In genomic region chrX:144681501-144681900, GRCh38 we compare ENCODE assay signal across 25 cellular contexts.
DNase-seq lines count a peak whose midpoint lies in the region; ATAC-seq, FAIRE-seq and TF ChIP-seq lines count a peak whose summit lies in the region.
"Had no signal": no experiment of that assay in that cellular context is flagged by ENCODE, and none has a peak within 500 bp of the region (broad histone marks: within the 10 kb centered on the region; RNA-seq: fewer than 3 reads in every experiment).

No MANE protein-coding gene starts in this region.

- no peaks in the 10 kb centered on the region for H3K27me3 ChIP-seq in SK-N-SH (ENCODE audit: insufficient read depth)
- no peaks in the 10 kb centered on the region for H3K27me3 ChIP-seq in SJCRH30
- H3K27me3 ChIP-seq: Peyer's patch, spleen had no signal

- H3K4me1 ChIP-seq in SK-N-SH (ENCODE audit: control insufficient read depth in 1 of 2, insufficient read depth in 2 of 2, low read depth in 1 of 2, low read length in 1 of 2) (no peaks in the 10 kb centered on the region), SJCRH30 (no peaks in the 10 kb centered on the region)
- H3K4me1 ChIP-seq: Caco-2, lower lobe of right lung, Peyer's patch, spleen had no signal

- no peak overlapping the region for H3K4me3 Mint-ChIP-seq in glutamatergic neuron (ENCODE audit: unreplicated experiment)
- H3K4me3 Mint-ChIP-seq: activated T-cell treated with anti-CD3 and anti-CD28 coated beads, Interleukin-2, amount 50 U/mL, for 24 hours; endodermal cell had no signal

- H3K36me3 ChIP-seq in SK-N-SH (replicated peaks in 1 of 2; ENCODE audit: control insufficient read depth in 1 of 2, insufficient read depth in 2 of 2, low read length in 1 of 2) (no peaks in the 10 kb centered on the region), SJCRH30 (no peaks in the 10 kb centered on the region)
- H3K36me3 ChIP-seq: lower lobe of right lung, Peyer's patch, spleen had no signal

- H3K36me3 Mint-ChIP-seq in glutamatergic neuron (ENCODE audit: unreplicated experiment): no peaks in the 10 kb centered on the region

- H3K27ac Mint-ChIP-seq in glutamatergic neuron (ENCODE audit: unreplicated experiment): no peak overlapping the region
- H3K27ac Mint-ChIP-seq: activated T-cell treated with anti-CD3 and anti-CD28 coated beads, Interleukin-2, amount 50 U/mL, for 24 hours; endodermal cell had no signal

- no peak for FAIRE-seq in urothelium cell line (lab: Jason Lieb, UNC)
- FAIRE-seq: GM18507 had no signal

- H3K27ac ChIP-seq in SK-N-SH (ENCODE audit: low read depth in 2 of 2, low read length in 1 of 2) (peak overlapping the region in 1 of 2 experiments; percentile 32; a peak in 1 of 4 replicates), SJCRH30 (no peak overlapping the region)
- H3K27ac ChIP-seq: 22Rv1, HL-60, lower lobe of right lung, Peyer's patch, spleen had no signal

- no peak for TF ChIP-seq RAD21 in SK-N-SH (IDR thresholded peaks at IDR 0.05; ENCODE audit: low read length)

- no peaks in the 10 kb centered on the region for H3K9me2 ChIP-seq in SK-N-SH

- CTCF ChIA-PET in SK-N-SH (lab: Yijun Ruan, JAX): no interaction called here

- no peaks in the 10 kb centered on the region for H3K79me2 ChIP-seq in SK-N-SH (ENCODE audit: insufficient read depth)

- peak overlapping the region; percentile 50 for H2AFZ ChIP-seq in SK-N-SH (ENCODE audit: low read depth)

- DNase-seq in SK-N-SH (no peak), SJCRH30 (peak; percentile 1 to 3), fibroblast of pulmonary artery (ENCODE audit: low read depth) (peak; percentile 1), urothelium cell line (ENCODE audit: low spot score) (peak; percentile 0), kidney glomerular epithelial cell (lab: John Stamatoyannopoulos, UW) (no peak), glutamatergic neuron (no peak)
- no peak for DNase-seq in activated naive CD4-positive, alpha-beta T cell treated with anti-CD3 and anti-CD28 coated beads, Interleukin-2, amount 50 U/mL, for 16 hours
- DNase-seq: activated CD4-positive, alpha-beta T cell treated with anti-CD3 and anti-CD28 coated beads for 1 hour; activated naive CD4-positive, alpha-beta T cell; activated T-cell treated with anti-CD3 and anti-CD28 coated beads, Interleukin-2, amount 50 U/mL, for 24 hours; amniotic stem cell; Caco-2; EL; endodermal cell; lower lobe of right lung; MV-4-11; NCI-H2029; NCI-H446; nucleus accumbens; Peyer's patch; spleen had no signal

- no peaks in the 10 kb centered on the region for H3K4me1 Mint-ChIP-seq in glutamatergic neuron (ENCODE audit: low read depth, unreplicated experiment)
- H3K4me1 Mint-ChIP-seq: endodermal cell had no signal

- H3K4me2 ChIP-seq in SK-N-SH: peak overlapping the region; percentile 34; the same call in 1 of the 2 replicates

- H3K4me3 ChIP-seq in SK-N-SH (ENCODE audit: low read depth in 2 of 2, low read length in 1 of 2) (peak overlapping the region in 1 of 2 experiments; percentile 13; a peak in 1 of 4 replicates), SJCRH30 (no peak overlapping the region), fibroblast of pulmonary artery (replicated peaks; ENCODE audit: low read depth, low read length) (no peak overlapping the region)
- H3K4me3 ChIP-seq: lower lobe of right lung, Peyer's patch, spleen had no signal

- H4K20me1 ChIP-seq in SK-N-SH (ENCODE audit: insufficient read depth): no peaks in the 10 kb centered on the region

- H3K9me3 Mint-ChIP-seq in glutamatergic neuron (ENCODE audit: unreplicated experiment): no peaks in the 10 kb centered on the region
- H3K9me3 Mint-ChIP-seq: activated T-cell treated with anti-CD3 and anti-CD28 coated beads, Interleukin-2, amount 50 U/mL, for 24 hours had no signal

- 1% methylated on average over 5 of the region's 5 CpGs for WGBS in SK-N-SH (ENCODE audit: low lambda C conversion rate)

- TF ChIP-seq CTCF in SK-N-SH (IDR thresholded peaks at IDR 0.05) (no peak), fibroblast of pulmonary artery (IDR thresholded peaks at IDR 0.05; ENCODE audit: low read length, missing control alignments) (no peak), glutamatergic neuron (IDR thresholded peaks at IDR 0.05; ENCODE audit: partially characterized antibody, unreplicated experiment) (no peak)

- POLR2A ChIA-PET in SK-N-SH (lab: Yijun Ruan, JAX): no interaction called here

- no peaks in the 10 kb centered on the region for H3F3A ChIP-seq in SK-N-SH (replicated peaks; ENCODE audit: insufficient read depth)

- no peak for TF ChIP-seq EP300 in SK-N-SH (IDR thresholded peaks at IDR 0.05; ENCODE audit: borderline replicate concordance in 1 of 2, low read depth in 1 of 2, low read length in 1 of 2)

- no peak overlapping the region for H3K9ac ChIP-seq in SK-N-SH

- no peaks in the 10 kb centered on the region for H3K9me3 ChIP-seq in SK-N-SH
- H3K9me3 ChIP-seq in SJCRH30 (replicated peaks): no peaks in the 10 kb centered on the region
- H3K9me3 ChIP-seq: Caco-2, lower lobe of right lung, Peyer's patch, spleen had no signal

- no peaks in the 10 kb centered on the region for H3K27me3 Mint-ChIP-seq in glutamatergic neuron (ENCODE audit: unreplicated experiment)

- no peak for ATAC-seq in SK-N-SH treated with all-trans-retinoic acid at 6 μM for 48 hours
- ATAC-seq: lower lobe of right lung had no signal

TF ChIP-seq in SK-N-SH, 30 proteins besides CTCF, POLR2A, EP300 and RAD21:
- TF ChIP-seq USF2 (IDR thresholded peaks at IDR 0.05; ENCODE audit: borderline replicate concordance, low read depth, low read length) (no peak), SIN3A (IDR thresholded peaks at IDR 0.05; ENCODE audit: borderline replicate concordance, low read depth, low read length) (no peak), TCF12 (IDR thresholded peaks at IDR 0.05) (no peak), IRF3 (IDR thresholded peaks at IDR 0.05; ENCODE audit: low read depth, low read length) (no peak)
TF ChIP-seq in SK-N-SH: peak in this region for 0.

TF ChIP-seq in SK-N-SH treated with all-trans-retinoic acid at 6 μM for 48 hours, 23 proteins besides CTCF, POLR2A, EP300 and RAD21:
- no peak for TF ChIP-seq ZFP30 (CRISPR knock-in tag; IDR thresholded peaks at IDR 0.05)
- TF ChIP-seq TCF4 (CRISPR knock-in tag; IDR thresholded peaks at IDR 0.05; ENCODE audit: borderline replicate concordance): no peak
- no peak for TF ChIP-seq ZNF8 (CRISPR knock-in tag; IDR thresholded peaks at IDR 0.05)
- no peak for TF ChIP-seq CREB5 (CRISPR knock-in tag; IDR thresholded peaks at IDR 0.05; ENCODE audit: low read depth)
- TF ChIP-seq PPARA (CRISPR knock-in tag; IDR thresholded peaks at IDR 0.05; ENCODE audit: borderline replicate concordance): no peak
- TF ChIP-seq ZNF565 (CRISPR knock-in tag; conservative IDR thresholded peaks at IDR 0.05; ENCODE audit: low read depth): no peak
- no peak for TF ChIP-seq ESRRG (CRISPR knock-in tag; IDR thresholded peaks at IDR 0.05)
- no peak for TF ChIP-seq ZC3H10 (CRISPR knock-in tag; IDR thresholded peaks at IDR 0.05)
- no peak for TF ChIP-seq ARNTL (CRISPR knock-in tag; IDR thresholded peaks at IDR 0.05; ENCODE audit: borderline replicate concordance, low read depth)
- TF ChIP-seq CSDC2 (CRISPR knock-in tag; IDR thresholded peaks at IDR 0.05): no peak
- TF ChIP-seq RARB (CRISPR knock-in tag; IDR thresholded peaks at IDR 0.05): no peak
- TF ChIP-seq GLIS3 (CRISPR knock-in tag; IDR thresholded peaks at IDR 0.05): no peak
- TF ChIP-seq SNAI2 (CRISPR knock-in tag; IDR thresholded peaks at IDR 0.05): no peak

Comparison
In these comparisons a context has a peak if more than half of its experiments do, and no peak if none do; other contexts are left out.
1. DNase-seq: peak in SJCRH30 (2 of 2), fibroblast of pulmonary artery (single experiment) and urothelium cell line (single experiment); none in SK-N-SH (single experiment), activated naive CD4-positive, alpha-beta T cell treated with anti-CD3 and anti-CD28 coated beads, Interleukin-2, amount 50 U/mL, for 16 hours (single experiment), kidney glomerular epithelial cell (single experiment) and glutamatergic neuron (single experiment).